Comparison of ENCODE assay signal across 21 cellular contexts in the genomic region with DNA sequence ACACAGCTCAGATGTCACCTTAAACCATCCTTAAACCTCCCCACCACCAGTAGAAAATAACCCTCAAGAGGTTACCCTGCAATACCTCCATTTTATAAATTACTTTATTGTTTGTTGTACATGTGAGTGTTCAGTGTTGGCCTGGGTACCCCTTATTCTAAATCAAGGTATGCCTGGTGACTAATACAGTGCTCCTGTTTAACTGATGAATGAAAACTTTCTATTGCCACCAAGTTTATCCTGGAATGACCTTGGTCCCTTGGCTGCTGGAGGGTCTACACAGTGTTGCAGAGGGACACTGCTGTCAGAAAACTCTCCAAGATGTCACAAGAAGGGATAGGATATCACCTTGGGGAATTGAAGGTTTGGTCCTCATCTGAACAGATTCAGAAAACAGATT.
"Had no signal": no experiment of that assay in that cellular context is flagged by ENCODE, and none has a peak within 500 bp of the region (broad histone marks: within the 10 kb centered on the region; RNA-seq: fewer than 3 reads in every experiment).

No MANE protein-coding gene starts in this region.

- H3K9me3 Mint-ChIP-seq: T-cell had no signal

- H3K4me2 ChIP-seq: SK-N-SH had no signal

- H3K9ac ChIP-seq: SK-N-SH had no signal

- H3K4me1 Mint-ChIP-seq: T-cell had no signal

- H3K36me3 Mint-ChIP-seq: T-cell had no signal

- ATAC-seq: T-cell had no signal

- H3K4me3 Mint-ChIP-seq: T-cell had no signal

- H3K27me3 Mint-ChIP-seq: T-cell had no signal

- H3K9me3 ChIP-seq: SK-N-SH had no signal

- DNase-seq: Karpas-422, KG1, MM.1S, NCI-H1092 treated with DMSO at 0.1 percent for 48 hours, NCI-H1436, NCI-H187, NCI-H2029, NCI-H2081 treated with DMSO at 0.1 percent for 48 hours, NCI-H2171, NCI-H226, NCI-H446, NCI-H510A, NCI-H524 treated with DMSO at 0.1 percent for 48 hours, NCI-H69, NCI-H774, RPMI8226, SHP77, SK-N-SH, SW 1271, T-cell had no signal

- H3K27ac Mint-ChIP-seq: T-cell had no signal

- FAIRE-seq: RCC 7860 had no signal
